ENCODE assay signal across 8 cellular contexts in genomic region chr7:7970113-7970619, GRCh38. TPM values are rescaled to one million over a fixed set of nuclear protein-coding genes. Genes with fewer than 3 reads are reported as not detected.
DNase-seq lines count a peak whose midpoint lies in the region; ATAC-seq, FAIRE-seq and TF ChIP-seq lines count a peak whose summit lies in the region.

No MANE protein-coding gene starts in this region.

- TF ChIP-seq POLR2A in upper lobe of left lung (IDR thresholded peaks at IDR 0.05): no peak

- H3K27me3 ChIP-seq in keratinocyte (ENCODE audit: control insufficient read depth, extremely low read depth, insufficient read depth, low read length): no peaks in the 10 kb centered on the region
- H3K27me3 ChIP-seq in upper lobe of left lung: no peaks in the 10 kb centered on the region

- H4K20me1 ChIP-seq in keratinocyte (ENCODE audit: control insufficient read depth, extremely low read depth, insufficient read depth, low read length): no peaks in the 10 kb centered on the region

- dilution Hi-C loops in keratinocyte (cut with MboI; ENCODE audit: extremely low pct_ligation_motif_present, low sequenced_read_pairs): no loop called here

- ATAC-seq in SK-N-SH treated with all-trans-retinoic acid at 6 μM for 48 hours (peak; percentile 0; the same call in 2 of the 3 replicates), upper lobe of left lung (ENCODE audit: low FRiP score in 2 of 2) (no peak), GM19351 (IDR thresholded peaks at IDR 0.05; ENCODE audit: unreplicated experiment) (no peak), HG03432 (IDR thresholded peaks at IDR 0.05; ENCODE audit: unreplicated experiment) (no peak)

- no peak for TF ChIP-seq EP300 in upper lobe of left lung (IDR thresholded peaks at IDR 0.05)

- H3K9me3 ChIP-seq in keratinocyte (ENCODE audit: control insufficient read depth, low read depth, low read length): no peaks in the 10 kb centered on the region
- no peaks in the 10 kb centered on the region for H3K9me3 ChIP-seq in upper lobe of left lung

- H3K36me3 ChIP-seq in keratinocyte (ENCODE audit: control insufficient read depth in 2 of 2, extremely low read depth in 1 of 2, insufficient read depth in 2 of 2, low read length in 2 of 2) (no peaks in the 10 kb centered on the region), upper lobe of left lung (no peaks in the 10 kb centered on the region)

- H3K4me2 ChIP-seq in keratinocyte (ENCODE audit: control insufficient read depth, extremely low read depth, insufficient read depth, low read depth, low read length): peak overlapping the region; percentile 89

- H3K79me2 ChIP-seq in keratinocyte (ENCODE audit: control insufficient read depth, insufficient read depth, low read length): no peaks in the 10 kb centered on the region

- H3K4me3 ChIP-seq in keratinocyte (ENCODE audit: control insufficient read depth in 2 of 3, extremely low read depth in 1 of 3, insufficient read depth in 2 of 3, low read depth in 1 of 3, low read length in 3 of 3) (peak overlapping the region; percentile 52 to 78 (median 74)), upper lobe of left lung (peak overlapping the region; percentile 49 to 99 (median 98))

- H3K27ac ChIP-seq in keratinocyte (ENCODE audit: control insufficient read depth, insufficient read depth, low read length): no peak overlapping the region
- peak overlapping the region; percentile 65 to 100 (median 90) for H3K27ac ChIP-seq in upper lobe of left lung

- H3K9ac ChIP-seq in keratinocyte (ENCODE audit: control insufficient read depth, extremely low read depth, insufficient read depth, low read length): peak overlapping the region; percentile 58

- peaks cover 3% of the 10 kb centered on the region for H3K4me1 ChIP-seq in keratinocyte (ENCODE audit: control insufficient read depth, extremely low read depth, insufficient read depth, low read length)
- peaks cover 0 to 20% (median 2%) of the 10 kb centered on the region in 4 donors for H3K4me1 ChIP-seq in upper lobe of left lung

- 1% methylated on average over 15 of the region's 15 CpGs for WGBS in upper lobe of left lung, 2 donors

- no peak for FAIRE-seq in keratinocyte (lab: Jason Lieb, UNC)

- no peaks in the 10 kb centered on the region for H3K9me1 ChIP-seq in keratinocyte (ENCODE audit: control insufficient read depth, extremely low read depth, insufficient read depth, low read length)

- H2AFZ ChIP-seq in keratinocyte (ENCODE audit: control insufficient read depth, low read length): peak overlapping the region; percentile 86

- TF ChIP-seq CTCF in keratinocyte (optimal IDR thresholded peaks at IDR 0.05 in 1 of 3, IDR thresholded peaks at IDR 0.05 in 1 of 3, conservative IDR thresholded peaks at IDR 0.05 in 1 of 3; ENCODE audit: extremely low read depth in 1 of 3, insufficient read depth in 2 of 3, low read length in 3 of 3): no peak
- no peak for TF ChIP-seq CTCF in upper lobe of left lung (IDR thresholded peaks at IDR 0.05)

- peak; percentile 7 for DNase-seq in activated CD4-positive, alpha-beta T cell treated with anti-CD3 and anti-CD28 coated beads, Interleukin-2, amount 50 U/mL, for 1 hour
- DNase-seq in activated CD4-positive, alpha-beta T cell treated with anti-CD3 and anti-CD28 coated beads for 4 hours: no peak
- DNase-seq in keratinocyte (ENCODE audit: low read depth, low spot score) (no peak), upper lobe of left lung (no peak)
- no peak for DNase-seq in effector CD4-positive, alpha-beta T cell

TF ChIP-seq in SK-N-SH treated with all-trans-retinoic acid at 6 μM for 48 hours, 23 proteins besides CTCF, POLR2A, EP300 and RAD21:
- TF ChIP-seq SNAI2 (CRISPR knock-in tag; IDR thresholded peaks at IDR 0.05): no peak
- TF ChIP-seq BACH2 (CRISPR knock-in tag; IDR thresholded peaks at IDR 0.05; ENCODE audit: borderline replicate concordance): no peak
- no peak for TF ChIP-seq ZNF70 (CRISPR knock-in tag; IDR thresholded peaks at IDR 0.05)
- TF ChIP-seq ISL1 (CRISPR knock-in tag; IDR thresholded peaks at IDR 0.05): no peak
- no peak for TF ChIP-seq TOX (CRISPR knock-in tag; IDR thresholded peaks at IDR 0.05; ENCODE audit: borderline replicate concordance)
- TF ChIP-seq ZNF565 (CRISPR knock-in tag; conservative IDR thresholded peaks at IDR 0.05; ENCODE audit: low read depth): no peak
- TF ChIP-seq ARNTL (CRISPR knock-in tag; IDR thresholded peaks at IDR 0.05; ENCODE audit: borderline replicate concordance, low read depth): no peak
TF ChIP-seq in SK-N-SH treated with all-trans-retinoic acid at 6 μM for 48 hours: peak in this region for 0.

RNA-seq across cellular contexts. Expression of gene GLCCI1, which starts 1.6 kb away (rescaled TPM):
- 2.8 to 3.4 TPM (median 3.2 TPM) in 3 replicates for polyA plus RNA-seq in keratinocyte
- 7.4 TPM for polyA plus RNA-seq in keratinocyte (2011; ENCODE audit: low read depth)
- polyA plus RNA-seq in keratinocyte (2011; cell fraction: cytosol; rRNA removed): 2.6 and 4.1 TPM in 2 replicates
- 5.6 and 5.7 TPM in 2 replicates for polyA plus RNA-seq in keratinocyte (2011; cell fraction: nucleus; rRNA removed)
- 1.6 and 5.6 TPM in 2 replicates for polyA plus RNA-seq in keratinocyte (2012; ENCODE audit: low replicate concordance)
- polyA minus RNA-seq in keratinocyte: 0.56 to 5.2 TPM (median 3.3 TPM) in 3 replicates
- polyA minus RNA-seq in keratinocyte (2011; cell fraction: cytosol; rRNA and poly(A)+ RNA removed): 9.4 TPM
- polyA minus RNA-seq in keratinocyte (2011; cell fraction: nucleus; rRNA and poly(A)+ RNA removed): 4.3 and 14.9 TPM in 2 replicates
- total RNA-seq in upper lobe of left lung: 100 to 1,000 TPM in 1 of 6 donors, 10 to 100 TPM in 5; 27.4 to 240 (median 46.6) TPM
